ENCODE assay signal across 8 cellular contexts in genomic region chr3:115791271-115792153, GRCh38.
DNase-seq lines count a peak whose midpoint lies in the region; ATAC-seq, FAIRE-seq and TF ChIP-seq lines count a peak whose summit lies in the region.
"Not testable (repeated sequence)": the region's sequence is repeated elsewhere in the genome, so short reads cannot be mapped to it uniquely, and the experiment has no call there.

No MANE protein-coding gene starts in this region.

- not testable (repeated sequence) for ATAC-seq in A549; activated naive CD4-positive, alpha-beta T cell treated with anti-CD3 and anti-CD28 coated beads, Interleukin-2, amount 50 U/mL, for 72 hours; stimulated activated effector memory CD8-positive, alpha-beta T cell treated with anti-CD3 and anti-CD28 coated beads, Interleukin-12 subunit alpha, Interleukin-12 subunit beta, amount 100 ng/mL, for 72 hours
- peak; percentile 67 for ATAC-seq in Panc1

- H3K9ac ChIP-seq in GM23248: peak overlapping the region; percentile 36; the same call in 1 of the 2 replicates

- not testable (repeated sequence) for H3K79me2 ChIP-seq in GM23248 (ENCODE audit: insufficient read depth)

- BruUV-seq in Panc1 (replicated peaks; lab: Mats Ljungman, UMichigan): not testable (repeated sequence)

- H3K9me3 ChIP-seq in A549; GM23248 (ENCODE audit: low read depth); Panc1 (ENCODE audit: control insufficient read depth, insufficient read depth, low read depth, low read length): not testable (repeated sequence)

- not testable (repeated sequence) for H3K36me3 ChIP-seq in GM23248 (ENCODE audit: low read depth); Panc1 (ENCODE audit: control insufficient read depth, insufficient read depth, low read length)

- H3K27ac Mint-ChIP-seq in activated CD4-positive, alpha-beta T cell treated with anti-CD3 and anti-CD28 coated beads, Interleukin-2, amount 10 ng/mL, durations not matched to agents 24 days and 14 days; mesothelial cell of epicardium: not testable (repeated sequence)
- H3K27ac Mint-ChIP-seq in activated naive CD4-positive, alpha-beta T cell treated with anti-CD3 and anti-CD28 coated beads, Interleukin-2, amount 50 U/mL, for 72 hours: peak overlapping the region; percentile 37
- H3K27ac Mint-ChIP-seq in stimulated activated effector memory CD8-positive, alpha-beta T cell treated with anti-CD3 and anti-CD28 coated beads, Interleukin-12 subunit alpha, Interleukin-12 subunit beta, amount 100 ng/mL, for 72 hours: peak overlapping the region; percentile 16

- in situ Hi-C loops in GM23248 (cut with MboI); Panc1 (cut with HindIII; ENCODE audit: low pct_unique_long_range_greater_than_20kb, low sequenced_read_pairs): not testable (repeated sequence)

- peaks cover 37% of the 10 kb centered on the region for H3F3A ChIP-seq in GM23248 (ENCODE audit: insufficient read depth)

- WGBS in A549 (ENCODE audit: missing lambda C conversion rate): 95% methylated on average over 37 of the region's 55 CpGs
- WGBS in GM23248 (ENCODE audit: low coverage in 1 of 2, low lambda C conversion rate in 2 of 2, missing lambda C conversion rate in 2 of 2), 2 experiments: 90 to 95% methylated on average over 8 to 53 of the region's 55 CpGs

- TF ChIP-seq RAD21 in A549 (conservative IDR thresholded peaks at IDR 0.05 in 1 of 2, IDR thresholded peaks at IDR 0.05 in 1 of 2): not testable (repeated sequence)

- peak overlapping the region; percentile 78 to 92 for H3K27ac ChIP-seq in A549
- peak overlapping the region; percentile 93 for H3K27ac ChIP-seq in GM23248
- not testable (repeated sequence) for H3K27ac ChIP-seq in Panc1 (ENCODE audit: low read length)
- H3K27ac ChIP-seq in epithelial cell of prostate: peak overlapping the region; percentile 83

- not testable (repeated sequence) for H3K9me3 Mint-ChIP-seq in activated CD4-positive, alpha-beta T cell treated with anti-CD3 and anti-CD28 coated beads, Interleukin-2, amount 10 ng/mL, durations not matched to agents 24 days and 14 days; activated naive CD4-positive, alpha-beta T cell treated with anti-CD3 and anti-CD28 coated beads, Interleukin-2, amount 50 U/mL, for 72 hours; mesothelial cell of epicardium; stimulated activated effector memory CD8-positive, alpha-beta T cell treated with anti-CD3 and anti-CD28 coated beads, Interleukin-12 subunit alpha, Interleukin-12 subunit beta, amount 100 ng/mL, for 72 hours

- DNase-seq in A549 (ENCODE audit: low read depth in 1 of 2, low spot score in 1 of 2); GM23248; Panc1 (ENCODE audit: low read depth, low spot score); activated CD4-positive, alpha-beta T cell treated with anti-CD3 and anti-CD28 coated beads, Interleukin-2, amount 10 ng/mL, durations not matched to agents 24 days and 14 days; activated naive CD4-positive, alpha-beta T cell treated with anti-CD3 and anti-CD28 coated beads, Interleukin-2, amount 50 U/mL, for 72 hours (ENCODE audit: low spot score in 2 of 2); epithelial cell of prostate (ENCODE audit: low read depth, low spot score); mesothelial cell of epicardium (ENCODE audit: low spot score in 2 of 2, unreplicated experiment in 2 of 2); stimulated activated effector memory CD8-positive, alpha-beta T cell treated with anti-CD3 and anti-CD28 coated beads, Interleukin-12 subunit alpha, Interleukin-12 subunit beta, amount 100 ng/mL, for 72 hours (ENCODE audit: low spot score in 2 of 2): not testable (repeated sequence)

- H3K4me3 Mint-ChIP-seq in activated CD4-positive, alpha-beta T cell treated with anti-CD3 and anti-CD28 coated beads, Interleukin-2, amount 10 ng/mL, durations not matched to agents 24 days and 14 days: peak overlapping the region; percentile 48
- H3K4me3 Mint-ChIP-seq in mesothelial cell of epicardium: peak overlapping the region; percentile 20
- peak overlapping the region; percentile 53 for H3K4me3 Mint-ChIP-seq in stimulated activated effector memory CD8-positive, alpha-beta T cell treated with anti-CD3 and anti-CD28 coated beads, Interleukin-12 subunit alpha, Interleukin-12 subunit beta, amount 100 ng/mL, for 72 hours

- not testable (repeated sequence) for H3K27me3 ChIP-seq in GM23248 (replicated peaks; ENCODE audit: insufficient read depth); Panc1 (ENCODE audit: control insufficient read depth, insufficient read depth, low read length)

- H2AFZ ChIP-seq in GM23248: not testable (repeated sequence)

- not testable (repeated sequence) for H3K4me3 ChIP-seq in A549, GM23248
- peak overlapping the region; percentile 29 to 58 for H3K4me3 ChIP-seq in Panc1 (ENCODE audit: low read depth in 2 of 2, low read length in 2 of 2)

- peaks cover 49% of the 10 kb centered on the region for H3K4me1 ChIP-seq in A549
- peaks cover 43% of the 10 kb centered on the region for H3K4me1 ChIP-seq in GM23248 (ENCODE audit: insufficient read depth)
- H3K4me1 ChIP-seq in Panc1 (ENCODE audit: control insufficient read depth, insufficient read depth, low read length): not testable (repeated sequence)

- TF ChIP-seq CTCF in A549 (IDR thresholded peaks at IDR 0.05); Panc1 (IDR thresholded peaks at IDR 0.05); mesothelial cell of epicardium (IDR thresholded peaks at IDR 0.05; ENCODE audit: unreplicated experiment): not testable (repeated sequence)

- not testable (repeated sequence) for H3K9me2 ChIP-seq in GM23248 (ENCODE audit: insufficient read depth)

- intact Hi-C loops in Panc1 (cut with micrococcal nuclease; ENCODE audit: unreplicated experiment); activated CD4-positive, alpha-beta T cell treated with anti-CD3 and anti-CD28 coated beads, Interleukin-2, amount 10 ng/mL, durations not matched to agents 24 days and 14 days (cut with micrococcal nuclease): not testable (repeated sequence)

- H3K4me1 Mint-ChIP-seq in activated CD4-positive, alpha-beta T cell treated with anti-CD3 and anti-CD28 coated beads, Interleukin-2, amount 10 ng/mL, durations not matched to agents 24 days and 14 days: peaks cover 23% of the 10 kb centered on the region
- not testable (repeated sequence) for H3K4me1 Mint-ChIP-seq in mesothelial cell of epicardium
- H3K4me1 Mint-ChIP-seq in stimulated activated effector memory CD8-positive, alpha-beta T cell treated with anti-CD3 and anti-CD28 coated beads, Interleukin-12 subunit alpha, Interleukin-12 subunit beta, amount 100 ng/mL, for 72 hours: peaks cover 36% of the 10 kb centered on the region

- H3K36me3 Mint-ChIP-seq in activated CD4-positive, alpha-beta T cell treated with anti-CD3 and anti-CD28 coated beads, Interleukin-2, amount 10 ng/mL, durations not matched to agents 24 days and 14 days (ENCODE audit: low read depth); activated naive CD4-positive, alpha-beta T cell treated with anti-CD3 and anti-CD28 coated beads, Interleukin-2, amount 50 U/mL, for 72 hours; mesothelial cell of epicardium; stimulated activated effector memory CD8-positive, alpha-beta T cell treated with anti-CD3 and anti-CD28 coated beads, Interleukin-12 subunit alpha, Interleukin-12 subunit beta, amount 100 ng/mL, for 72 hours: not testable (repeated sequence)

- TF ChIP-seq EP300 in A549 (IDR thresholded peaks at IDR 0.05): not testable (repeated sequence)

- H3K4me2 ChIP-seq in A549 (peak overlapping the region; percentile 66), GM23248 (ENCODE audit: unreplicated experiment) (peak overlapping the region; percentile 9)

- not testable (repeated sequence) for TF ChIP-seq POLR2A in A549 (IDR thresholded peaks at IDR 0.05; ENCODE audit: low read length)

- POLR2A ChIA-PET in A549 (lab: Yijun Ruan, JAX): interaction anchor here (1.0 kb wide), 1 partner anchor 8 kb away, joined by 4 read pairs; no protein-coding TSS in a partner anchor
- POLR2A ChIA-PET in Panc1 (lab: Charles Lee): not testable (repeated sequence)

- CTCF ChIA-PET in A549 (lab: Yijun Ruan, JAX) (interaction anchor here (1.1 to 2.7 kb wide), 4 partner anchors 8 to 574 kb away, joined by 3 to 14 read pairs (median 6); no protein-coding TSS in a partner anchor), Panc1 (lab: Charles Lee) (interaction anchor here (0.7 kb wide), 1 partner anchor 1647 kb away, joined by 3 read pairs; no protein-coding TSS in a partner anchor)

- not testable (repeated sequence) for H3K27me3 Mint-ChIP-seq in activated CD4-positive, alpha-beta T cell treated with anti-CD3 and anti-CD28 coated beads, Interleukin-2, amount 10 ng/mL, durations not matched to agents 24 days and 14 days; mesothelial cell of epicardium (ENCODE audit: low read depth)

- H4K20me1 ChIP-seq in GM23248 (ENCODE audit: insufficient read depth): not testable (repeated sequence)

- FAIRE-seq in A549 (lab: Jason Lieb, UNC): not testable (repeated sequence)
